17 cellular contexts compared by ENCODE assay signal in genomic region chr5:137191179-137191578, GRCh38.
DNase-seq lines count a peak whose midpoint lies in the region; ATAC-seq and TF ChIP-seq lines count a peak whose summit lies in the region.
"Had no signal": no experiment of that assay in that cellular context is flagged by ENCODE, and none has a peak within 500 bp of the region (broad histone marks: within the 10 kb centered on the region; RNA-seq: fewer than 3 reads in every experiment).

No MANE protein-coding gene starts in this region.

- H3K4me3 ChIP-seq in SJSA1 (no peak overlapping the region), fibroblast of villous mesenchyme (ENCODE audit: low read depth, low read length) (no peak overlapping the region), smooth muscle cell (no peak overlapping the region)
- H3K4me3 ChIP-seq: MG63 had no signal

- H3K9me3 ChIP-seq in SJSA1 (replicated peaks) (no peaks in the 10 kb centered on the region), smooth muscle cell (replicated peaks; ENCODE audit: low read depth) (no peaks in the 10 kb centered on the region)
- H3K9me3 ChIP-seq: BE2C, MG63, SK-N-SH had no signal

- H3K4me1 ChIP-seq in SJSA1 (replicated peaks) = peaks cover 55% of the 10 kb centered on the region
- H3K4me1 ChIP-seq in smooth muscle cell (ENCODE audit: low read depth) = no peaks in the 10 kb centered on the region
- H3K4me1 ChIP-seq: BE2C had no signal

- no peak overlapping the region for H2AFZ ChIP-seq in smooth muscle cell (ENCODE audit: low read depth)

- peak overlapping the region; percentile 23 for H3K4me2 ChIP-seq in smooth muscle cell

- no peaks in the 10 kb centered on the region for H3K79me2 ChIP-seq in smooth muscle cell (ENCODE audit: low read depth)

- H3K27me3 ChIP-seq in SJSA1 (replicated peaks) (no peaks in the 10 kb centered on the region), smooth muscle cell (ENCODE audit: low read depth) (no peaks in the 10 kb centered on the region)
- H3K27me3 ChIP-seq: BE2C, MG63 had no signal

- H4K20me1 ChIP-seq in smooth muscle cell (ENCODE audit: low read depth) = no peaks in the 10 kb centered on the region

- H3K9ac ChIP-seq in smooth muscle cell (ENCODE audit: low read depth) = no peak overlapping the region
- H3K9ac ChIP-seq: SK-N-SH had no signal

- DNase-seq in AG20443 (ENCODE audit: low spot score) (peak; percentile 26), SJSA1 (ENCODE audit: low read depth in 1 of 2, low spot score in 2 of 2) (no peak), fibroblast of villous mesenchyme (ENCODE audit: low read depth) (peak; percentile 19), smooth muscle cell (lab: John Stamatoyannopoulos, UW; ENCODE audit: unreplicated experiment) (no peak), iPS-NIHi7 (ENCODE audit: extremely low spot score) (no peak)
- DNase-seq: BE2C; CD4-positive, alpha-beta T cell; DMS79; MG63; NCI-H1092; NCI-H146; NCI-H2081; NCI-H510A treated with DMSO at 0.1 percent for 48 hours; Right ventricle myocardium superior; SK-N-SH had no signal

- H3K36me3 ChIP-seq in SJSA1 = no peaks in the 10 kb centered on the region
- H3K36me3 ChIP-seq in smooth muscle cell (ENCODE audit: low read depth) = no peaks in the 10 kb centered on the region
- H3K36me3 ChIP-seq: BE2C, MG63 had no signal

- peak overlapping the region; percentile 78 for H3K27ac ChIP-seq in SJSA1
- H3K27ac ChIP-seq in smooth muscle cell (ENCODE audit: low read depth) = peak overlapping the region; percentile 70

- peaks cover 8% of the 10 kb centered on the region for H3F3A ChIP-seq in smooth muscle cell (ENCODE audit: low read depth)

- ATAC-seq in GM18867 (IDR thresholded peaks at IDR 0.05; ENCODE audit: unreplicated experiment) (no peak), GM18517 (IDR thresholded peaks at IDR 0.05; ENCODE audit: unreplicated experiment) (no peak)

- no peak for TF ChIP-seq CTCF in fibroblast of villous mesenchyme (IDR thresholded peaks at IDR 0.05; ENCODE audit: insufficient read depth, low read depth, low read length)
- TF ChIP-seq CTCF in smooth muscle cell (IDR thresholded peaks at IDR 0.05; ENCODE audit: borderline replicate concordance, insufficient read depth, poor library complexity, severe bottlenecking) = no peak

- 30% methylated on average over 2 of the region's 2 CpGs for WGBS in smooth muscle cell (ENCODE audit: low lambda C conversion rate)

Comparison
In these comparisons a context has a peak if more than half of its experiments do, and no peak if none do; other contexts are left out.
1. DNase-seq: peak in AG20443 (single experiment) and fibroblast of villous mesenchyme (single experiment); none in SJSA1 (0 of 2), smooth muscle cell (single experiment) and iPS-NIHi7 (single experiment).